ENCODE assay signal across 1 cellular context in the genomic region with DNA sequence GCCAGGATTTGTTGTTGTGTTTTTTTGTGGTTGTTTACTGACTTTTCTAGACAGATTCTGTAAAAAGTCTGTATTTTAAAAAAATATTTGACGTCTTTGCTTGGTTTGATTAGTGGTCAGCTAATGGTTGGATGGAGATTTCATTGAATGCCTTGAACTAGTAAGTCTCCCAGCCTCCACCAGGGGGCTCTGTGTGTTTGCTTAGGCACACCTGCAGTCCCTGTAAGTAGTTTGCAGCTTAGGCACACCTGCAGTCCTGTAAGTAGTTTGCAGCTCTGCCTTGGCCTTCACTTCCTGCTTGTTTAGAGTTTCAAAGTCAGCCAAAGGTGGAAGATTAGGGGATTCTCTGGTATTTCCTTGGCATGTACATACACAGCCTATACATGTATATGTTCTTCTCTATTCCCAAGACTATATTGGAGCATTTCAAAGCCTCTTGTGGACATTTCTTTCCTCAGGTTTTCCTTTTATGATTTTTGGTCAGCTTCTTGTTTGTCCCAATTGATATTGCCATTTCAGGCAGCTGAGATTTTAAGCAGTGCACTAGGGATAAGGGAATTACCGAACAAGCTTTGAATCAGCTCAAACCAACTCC.
TF ChIP-seq lines count a peak whose summit lies in the region.

No MANE protein-coding gene starts in this region.

TF ChIP-seq in H1, 55 proteins besides CTCF, POLR2A, EP300 and RAD21 (continued from another document):
- peak; percentile 96 for TF ChIP-seq TCF12 (IDR thresholded peaks at IDR 0.05; ENCODE audit: low read depth, low read length)
- TF ChIP-seq, protein P1, sequence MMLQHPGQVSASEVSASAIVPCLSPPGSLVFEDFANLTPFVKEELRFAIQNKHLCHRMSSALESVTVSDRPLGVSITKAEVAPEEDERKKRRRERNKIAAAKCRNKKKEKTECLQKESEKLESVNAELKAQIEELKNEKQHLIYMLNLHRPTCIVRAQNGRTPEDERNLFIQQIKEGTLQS (IDR thresholded peaks at IDR 0.05; ENCODE audit: insufficient read depth, low read depth, low read length), result no peak
- TF ChIP-seq POLR2AphosphoS5 (IDR thresholded peaks at IDR 0.05; ENCODE audit: low read depth, low read length), result no peak
TF ChIP-seq in H1: peak in this region for 3.
